ENCODE assay signal across 20 cellular contexts in the genomic region with DNA sequence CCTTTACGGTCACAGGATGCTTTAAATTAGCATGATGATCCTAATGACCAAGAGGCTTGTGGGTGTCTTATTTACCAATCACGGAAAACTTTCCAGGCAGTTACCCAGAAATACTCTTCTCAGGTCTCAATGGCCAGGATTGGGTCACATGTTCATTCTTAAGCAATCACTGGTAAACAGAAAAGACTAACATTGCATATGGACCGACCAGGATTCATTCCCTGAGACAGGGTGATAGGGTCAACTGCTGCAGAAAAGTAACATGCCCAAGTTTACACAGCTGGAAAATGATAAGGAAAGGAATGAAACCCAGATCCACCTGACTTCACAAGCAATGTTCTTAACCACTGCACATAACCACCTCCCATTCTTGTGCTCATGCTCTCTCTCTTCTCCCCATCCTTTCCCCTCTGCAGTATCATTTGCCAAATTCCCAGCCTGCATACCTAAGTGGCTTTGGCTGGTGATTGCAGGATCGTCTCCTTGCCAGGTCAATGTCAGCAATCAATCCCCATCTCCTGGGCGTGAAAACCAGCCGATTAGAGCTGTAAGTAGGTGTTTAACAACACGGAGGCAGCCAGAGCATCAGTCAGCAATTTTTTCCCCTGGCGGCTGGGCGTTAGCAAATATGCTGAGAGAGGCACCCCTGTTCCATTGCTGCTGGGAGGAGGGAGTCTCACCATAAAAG.
DNase-seq lines count a peak whose midpoint lies in the region; ATAC-seq and FAIRE-seq lines count a peak whose summit lies in the region.
"Had no signal": no experiment of that assay in that cellular context is flagged by ENCODE, and none has a peak within 500 bp of the region (broad histone marks: within the 10 kb centered on the region; RNA-seq: fewer than 3 reads in every experiment).

No MANE protein-coding gene starts in this region.

- no peaks in the 10 kb centered on the region for H3K27me3 ChIP-seq in endocrine pancreas (ENCODE audit: control insufficient read depth, insufficient read depth, low read length)
- no peaks in the 10 kb centered on the region for H3K27me3 ChIP-seq in right cardiac atrium (ENCODE audit: control insufficient read depth, insufficient read depth)
- H3K27me3 ChIP-seq: MG63 had no signal

- ATAC-seq in right cardiac atrium (peak; percentile 63 to 81), sciatic nerve (peak; percentile 55), GM21528 (IDR thresholded peaks at IDR 0.05; ENCODE audit: low FRiP score, unreplicated experiment) (no peak), HG03457 (IDR thresholded peaks at IDR 0.05; ENCODE audit: unreplicated experiment) (no peak)
- ATAC-seq: HCT116, SK-N-SH treated with all-trans-retinoic acid at 6 μM for 48 hours had no signal

- H3K9me3 ChIP-seq in endocrine pancreas (ENCODE audit: control insufficient read depth, low read length) = no peaks in the 10 kb centered on the region
- no peaks in the 10 kb centered on the region for H3K9me3 ChIP-seq in right cardiac atrium (ENCODE audit: control insufficient read depth, low read length)
- H3K9me3 ChIP-seq: MG63 had no signal

- H3K27ac ChIP-seq in right cardiac atrium (ENCODE audit: low read length) = no peak overlapping the region
- H3K27ac ChIP-seq: C4-2B had no signal

- H3K9ac ChIP-seq in endocrine pancreas (ENCODE audit: control insufficient read depth, insufficient read depth, low read length) = no peak overlapping the region

- H3K4me3 ChIP-seq in endocrine pancreas (ENCODE audit: control insufficient read depth, insufficient read depth, low read length) (peak overlapping the region; percentile 36), right cardiac atrium (ENCODE audit: low read length) (no peak overlapping the region)
- H3K4me3 ChIP-seq: MG63 had no signal

- intact Hi-C loops in right cardiac atrium (cut with DNase I) = no loop called here
- intact Hi-C loops in sciatic nerve (cut with DNase I) = no loop called here

- no peaks in the 10 kb centered on the region for H3K36me3 ChIP-seq in endocrine pancreas (ENCODE audit: control insufficient read depth, insufficient read depth, low read length)
- H3K36me3 ChIP-seq: MG63 had no signal

- WGBS in right cardiac atrium = 33% methylated on average over 9 of the region's 9 CpGs

- DNase-seq in NCI-H2227 treated with DMSO at 0.1 percent for 48 hours (lab: John Stamatoyannopoulos, UW) (peak; percentile 12), right cardiac atrium (peak; percentile 15 to 65 (median 55)), sciatic nerve (ENCODE audit: low spot score) (no peak), GM19239 (ENCODE audit: insufficient read length, low spot score) (no peak)
- DNase-seq: AML-193, DMS79 treated with DMSO at 0.1 percent for 48 hours, Kasumi-1, MG63, NCI-H1048, NCI-H1436, NCI-H2029 treated with DMSO at 0.1 percent for 48 hours, NCI-H510A, NCI-H748 treated with DMSO at 0.1 percent for 48 hours, SIG-M5 had no signal

- H3K4me1 ChIP-seq in endocrine pancreas (ENCODE audit: control insufficient read depth, insufficient read depth, low read length) (peaks cover 6% of the 10 kb centered on the region), right cardiac atrium (ENCODE audit: control insufficient read depth, insufficient read depth, low read length) (no peaks in the 10 kb centered on the region)

- no peak for FAIRE-seq in GM19239 (lab: Jason Lieb, UNC)

Comparison
In these comparisons a context has a peak if more than half of its experiments do, and no peak if none do; other contexts are left out.
1. DNase-seq: peak in NCI-H2227 treated with DMSO at 0.1 percent for 48 hours (single experiment) and right cardiac atrium (3 of 3); none in sciatic nerve (single experiment) and GM19239 (single experiment).
2. ATAC-seq: peak in right cardiac atrium (2 of 2) and sciatic nerve (single experiment); none in GM21528 (single experiment) and HG03457 (single experiment).